Comparison of ENCODE assay signal across 10 cellular contexts in the genomic region with DNA sequence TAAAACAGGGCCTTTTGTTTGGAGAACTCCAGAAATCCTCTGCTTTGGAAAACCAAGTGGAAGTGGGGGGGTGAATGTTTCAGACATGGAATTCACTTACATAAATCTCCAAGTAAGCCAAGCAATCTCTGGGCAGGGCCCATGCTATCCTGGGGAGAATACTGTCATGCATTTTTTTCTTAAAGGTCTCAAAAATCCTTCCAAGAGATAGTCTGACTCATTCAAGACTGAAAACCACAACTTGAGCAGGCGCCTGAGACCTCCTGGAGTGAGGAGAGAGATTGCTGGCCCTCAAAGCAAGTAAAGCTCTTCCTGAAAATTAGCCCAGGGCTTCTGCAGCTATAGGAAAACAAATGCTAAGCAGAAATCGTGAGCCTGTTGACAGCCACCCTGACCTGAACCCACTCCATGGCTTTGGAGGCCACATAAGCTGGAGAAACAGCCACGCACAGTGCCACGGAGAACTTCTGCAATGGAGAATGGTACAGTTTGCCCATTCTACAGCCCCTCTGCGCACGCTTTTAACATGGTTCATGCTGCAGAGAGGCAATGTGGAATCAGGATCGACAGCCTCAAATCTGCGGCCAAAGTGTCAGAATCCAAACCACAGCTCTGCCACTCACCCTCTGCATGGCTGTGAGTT.
A peak's percentile ranks its signal among the peaks of the same experiment; 100 is the strongest.
DNase-seq lines count a peak whose midpoint lies in the region; ATAC-seq, FAIRE-seq and TF ChIP-seq lines count a peak whose summit lies in the region.
"Had no signal": no experiment of that assay in that cellular context is flagged by ENCODE, and none has a peak within 500 bp of the region (broad histone marks: within the 10 kb centered on the region; RNA-seq: fewer than 3 reads in every experiment).

No MANE protein-coding gene starts in this region.

- H3K4me1 ChIP-seq in aorta (ENCODE audit: control insufficient read depth in 1 of 2, insufficient read depth in 2 of 2, low read length in 2 of 2) = no peaks in the 10 kb centered on the region
- no peaks in the 10 kb centered on the region for H3K4me1 ChIP-seq in ovary (ENCODE audit: insufficient read depth)

- H3K36me3 Mint-ChIP-seq in immature natural killer cell = no peaks in the 10 kb centered on the region

- WGBS in aorta, 2 donors = 80 to 87% methylated on average over 8 of the region's 8 CpGs
- 65 to 72% (median 66%) methylated on average over 8 of the region's 8 CpGs for WGBS in ovary, 3 donors

- no peak overlapping the region for H3K27ac Mint-ChIP-seq in immature natural killer cell

- peak; percentile 67 for ATAC-seq in aorta (ENCODE audit: low FRiP score)

- peaks cover 3% of the 10 kb centered on the region in 3 donors for H3K27me3 Mint-ChIP-seq in immature natural killer cell (ENCODE audit: low read depth in 3 of 3)

- peak; percentile 67 for DNase-seq in HTR-8/SVneo (ENCODE audit: insufficient read length, low spot score)
- DNase-seq in astrocyte of the hippocampus (ENCODE audit: low read depth, low spot score) = peak; percentile 93
- peak; percentile 77 for DNase-seq in islet precursor cell
- no peak for DNase-seq in aorta
- no peak for DNase-seq in immature natural killer cell
- no peak for DNase-seq in ovary
- no peak for DNase-seq in NCI-H82 (lab: John Stamatoyannopoulos, UW)
- DNase-seq: activated CD4-positive, alpha-beta T cell treated with anti-CD3 and anti-CD28 coated beads, Interleukin-2, amount 50 U/mL, for 48 hours; activated naive CD4-positive, alpha-beta T cell; hypothalamus had no signal

- no peaks in the 10 kb centered on the region for H3K36me3 ChIP-seq in aorta (ENCODE audit: control insufficient read depth in 1 of 2, insufficient read depth in 2 of 2, low read length in 1 of 2)
- no peaks in the 10 kb centered on the region for H3K36me3 ChIP-seq in ovary

- no peak overlapping the region for H3K27ac ChIP-seq in aorta (ENCODE audit: low read depth in 1 of 2, low read length in 2 of 2)
- H3K27ac ChIP-seq in ovary = no peak overlapping the region

- no peak for TF ChIP-seq EP300 in ovary (IDR thresholded peaks at IDR 0.05)

- TF ChIP-seq POLR2A in ovary (IDR thresholded peaks at IDR 0.05) = no peak

- H3K9me3 ChIP-seq in aorta (ENCODE audit: control insufficient read depth, low read length) (peaks cover 2% of the 10 kb centered on the region), ovary (no peaks in the 10 kb centered on the region)

- H3K4me3 ChIP-seq in aorta (ENCODE audit: low read length in 2 of 2) (no peak overlapping the region), ovary (no peak overlapping the region)

- H3K27me3 ChIP-seq in aorta (ENCODE audit: control insufficient read depth in 1 of 2, insufficient read depth in 2 of 2, low read length in 1 of 2) (no peaks in the 10 kb centered on the region), ovary (no peaks in the 10 kb centered on the region)

- no peak for TF ChIP-seq CTCF in ovary (IDR thresholded peaks at IDR 0.05)

- no peak for FAIRE-seq in HTR-8/SVneo (lab: Jason Lieb, UNC)

- H3K9me3 Mint-ChIP-seq in immature natural killer cell = no peaks in the 10 kb centered on the region

- H3K4me3 Mint-ChIP-seq in immature natural killer cell = no peak overlapping the region

- H3K4me1 Mint-ChIP-seq in immature natural killer cell = no peaks in the 10 kb centered on the region

- intact Hi-C loops in aorta (cut with DNase I) = no loop called here
- intact Hi-C loops in ovary (cut with DNase I) = no loop called here

Comparison
In these comparisons a context has a peak if more than half of its experiments do, and no peak if none do; other contexts are left out.
1. DNase-seq: peak in HTR-8/SVneo (single experiment), astrocyte of the hippocampus (single experiment) and islet precursor cell (single experiment); none in aorta (0 of 2), immature natural killer cell (0 of 3), ovary (0 of 5) and NCI-H82 (single experiment).